In genomic region chr6:139161169-139161568, GRCh38 we compare ENCODE assay signal across 9 cellular contexts. TPM values are rescaled to one million over a fixed set of nuclear protein-coding genes. Genes with fewer than 3 reads are reported as not detected.
A peak's percentile ranks its signal among the peaks of the same experiment; 100 is the strongest.
DNase-seq lines count a peak whose midpoint lies in the region; ATAC-seq and TF ChIP-seq lines count a peak whose summit lies in the region.
"Had no signal": no experiment of that assay in that cellular context is flagged by ENCODE, and none has a peak within 500 bp of the region (broad histone marks: within the 10 kb centered on the region; RNA-seq: fewer than 3 reads in every experiment).

No MANE protein-coding gene starts in this region.

- no peak for TF ChIP-seq CTCF in endothelial cell (IDR thresholded peaks at IDR 0.05; ENCODE audit: unreplicated experiment)

- peak; percentile 67 for ATAC-seq in stimulated activated naive CD8-positive, alpha-beta T cell treated with anti-CD3 and anti-CD28 coated beads, Interleukin-15, amount 100 ng/mL, for 72 hours

- H3K36me3 Mint-ChIP-seq in T-helper 1 cell treated with Interleukin-12 subunit alpha and Interleukin-12 subunit beta and Interleukin-4 antibody, amounts not matched to agents 30 μg/mL and 1 μg/mL, for 36 hours (ENCODE audit: low read depth) = peaks cover 28% of the 10 kb centered on the region
- peaks cover 18% of the 10 kb centered on the region for H3K36me3 Mint-ChIP-seq in endothelial cell (ENCODE audit: low read depth, unreplicated experiment)

- H4K20me1 ChIP-seq in BLaER1 treated with 17β-estradiol and CSF1 and Interleukin-3, amounts not matched to agents 10 nM and 100 nM = peaks cover 63 to 100% (median 94%) of the 10 kb centered on the region in 11 experiments

- H3K4me3 ChIP-seq in BLaER1 treated with 17β-estradiol and CSF1 and Interleukin-3, amounts not matched to agents 10 nM and 100 nM = no peak overlapping the region

- peak overlapping the region in 4 of 11 experiments; percentile 7 to 12 (median 11); a peak in 1 of 22 replicates for H3K9ac ChIP-seq in BLaER1 treated with 17β-estradiol and CSF1 and Interleukin-3, amounts not matched to agents 10 nM and 100 nM

- peak overlapping the region; percentile 43 to 77 (median 65) for H3K4me2 ChIP-seq in BLaER1 treated with 17β-estradiol and CSF1 and Interleukin-3, amounts not matched to agents 10 nM and 100 nM

- H3K27ac ChIP-seq in BLaER1 treated with 17β-estradiol and CSF1 and Interleukin-3, amounts not matched to agents 10 nM and 100 nM = peak overlapping the region in 8 of 11 experiments; percentile 1 to 43 (median 10); a peak in 5 of 22 replicates
- H3K27ac ChIP-seq in substantia nigra (ENCODE audit: low read depth, low read length, poor library complexity, severe bottlenecking) = no peak overlapping the region

- H3K4me3 Mint-ChIP-seq in T-helper 1 cell treated with Interleukin-12 subunit alpha and Interleukin-12 subunit beta and Interleukin-4 antibody, amounts not matched to agents 30 μg/mL and 1 μg/mL, for 36 hours = peak overlapping the region; percentile 80
- no peak overlapping the region for H3K4me3 Mint-ChIP-seq in endothelial cell (ENCODE audit: unreplicated experiment)
- peak overlapping the region; percentile 74 to 81 for H3K4me3 Mint-ChIP-seq in stimulated activated naive CD8-positive, alpha-beta T cell treated with anti-CD3 and anti-CD28 coated beads, Interleukin-15, amount 100 ng/mL, for 72 hours
- H3K4me3 Mint-ChIP-seq: brain had no signal

- intact Hi-C loops in head of caudate nucleus (cut with DNase I) = no loop called here

- peaks cover 25 to 56% (median 35%) of the 10 kb centered on the region in 11 experiments for H3K36me3 ChIP-seq in BLaER1 treated with 17β-estradiol and CSF1 and Interleukin-3, amounts not matched to agents 10 nM and 100 nM

- peak; percentile 75 for DNase-seq in H4 (ENCODE audit: low spot score)
- no peak for DNase-seq in endothelial cell (ENCODE audit: low spot score)
- DNase-seq in stimulated activated naive CD8-positive, alpha-beta T cell treated with anti-CD3 and anti-CD28 coated beads, Interleukin-15, amount 100 ng/mL, for 72 hours = peak in 1 of 2 donors; percentile 65
- no peak for DNase-seq in substantia nigra (lab: John Stamatoyannopoulos, UW)
- DNase-seq in head of caudate nucleus = no peak
- DNase-seq in putamen (ENCODE audit: low spot score) = no peak

- H3K9me3 Mint-ChIP-seq in T-helper 1 cell treated with Interleukin-12 subunit alpha and Interleukin-12 subunit beta and Interleukin-4 antibody, amounts not matched to agents 30 μg/mL and 1 μg/mL, for 36 hours = no peaks in the 10 kb centered on the region
- H3K9me3 Mint-ChIP-seq in endothelial cell (ENCODE audit: unreplicated experiment) = no peaks in the 10 kb centered on the region
- H3K9me3 Mint-ChIP-seq in stimulated activated naive CD8-positive, alpha-beta T cell treated with anti-CD3 and anti-CD28 coated beads, Interleukin-15, amount 100 ng/mL, for 72 hours = no peaks in the 10 kb centered on the region

- no peaks in the 10 kb centered on the region for H3K27me3 ChIP-seq in BLaER1 treated with 17β-estradiol and CSF1 and Interleukin-3, amounts not matched to agents 10 nM and 100 nM

- peaks cover 30 to 74% (median 40%) of the 10 kb centered on the region in 10 experiments for H3K4me1 ChIP-seq in BLaER1 treated with 17β-estradiol and CSF1 and Interleukin-3, amounts not matched to agents 10 nM and 100 nM

- no peaks in the 10 kb centered on the region for H3K9me3 ChIP-seq in BLaER1 treated with 17β-estradiol and CSF1 and Interleukin-3, amounts not matched to agents 10 nM and 100 nM (replicated peaks in 1 of 11)

- H3K4me1 Mint-ChIP-seq in T-helper 1 cell treated with Interleukin-12 subunit alpha and Interleukin-12 subunit beta and Interleukin-4 antibody, amounts not matched to agents 30 μg/mL and 1 μg/mL, for 36 hours (ENCODE audit: low read depth) = peaks cover 70% of the 10 kb centered on the region
- H3K4me1 Mint-ChIP-seq in endothelial cell (ENCODE audit: unreplicated experiment) = peaks cover 16% of the 10 kb centered on the region
- H3K4me1 Mint-ChIP-seq in stimulated activated naive CD8-positive, alpha-beta T cell treated with anti-CD3 and anti-CD28 coated beads, Interleukin-15, amount 100 ng/mL, for 72 hours = peaks cover 94% of the 10 kb centered on the region

- H3K27ac Mint-ChIP-seq in T-helper 1 cell treated with Interleukin-12 subunit alpha and Interleukin-12 subunit beta and Interleukin-4 antibody, amounts not matched to agents 30 μg/mL and 1 μg/mL, for 36 hours = peak overlapping the region; percentile 97
- peak overlapping the region; percentile 42 for H3K27ac Mint-ChIP-seq in endothelial cell (ENCODE audit: unreplicated experiment)
- peak overlapping the region; percentile 79 to 96 for H3K27ac Mint-ChIP-seq in stimulated activated naive CD8-positive, alpha-beta T cell treated with anti-CD3 and anti-CD28 coated beads, Interleukin-15, amount 100 ng/mL, for 72 hours

- H3K27me3 Mint-ChIP-seq in T-helper 1 cell treated with Interleukin-12 subunit alpha and Interleukin-12 subunit beta and Interleukin-4 antibody, amounts not matched to agents 30 μg/mL and 1 μg/mL, for 36 hours (ENCODE audit: low read depth) = no peaks in the 10 kb centered on the region
- H3K27me3 Mint-ChIP-seq in endothelial cell (ENCODE audit: unreplicated experiment) = peaks cover 2% of the 10 kb centered on the region
- no peaks in the 10 kb centered on the region for H3K27me3 Mint-ChIP-seq in stimulated activated naive CD8-positive, alpha-beta T cell treated with anti-CD3 and anti-CD28 coated beads, Interleukin-15, amount 100 ng/mL, for 72 hours
- H3K27me3 Mint-ChIP-seq: brain had no signal

RNA-seq across cellular contexts. Expression of gene HECA, which starts 26.3 kb away (rescaled TPM):
- 2.9 and 3.0 TPM in 2 replicates for total RNA-seq in H4 (2014; rRNA removed; shearing (Covaris generic))
- 36.7 TPM for total RNA-seq in endothelial cell (ENCODE audit: unreplicated experiment)

Comparison
In these comparisons a context has a peak if more than half of its experiments do, and no peak if none do; other contexts are left out.
1. H3K27ac Mint-ChIP-seq: peak in every context shown above with its lines; median percentile 97 in T-helper 1 cell treated with Interleukin-12 subunit alpha and Interleukin-12 subunit beta and Interleukin-4 antibody, amounts not matched to agents 30 μg/mL and 1 μg/mL, for 36 hours; 88 in stimulated activated naive CD8-positive, alpha-beta T cell treated with anti-CD3 and anti-CD28 coated beads, Interleukin-15, amount 100 ng/mL, for 72 hours; 42 in endothelial cell.